Comparison of ENCODE assay signal across 9 cellular contexts in the genomic region with DNA sequence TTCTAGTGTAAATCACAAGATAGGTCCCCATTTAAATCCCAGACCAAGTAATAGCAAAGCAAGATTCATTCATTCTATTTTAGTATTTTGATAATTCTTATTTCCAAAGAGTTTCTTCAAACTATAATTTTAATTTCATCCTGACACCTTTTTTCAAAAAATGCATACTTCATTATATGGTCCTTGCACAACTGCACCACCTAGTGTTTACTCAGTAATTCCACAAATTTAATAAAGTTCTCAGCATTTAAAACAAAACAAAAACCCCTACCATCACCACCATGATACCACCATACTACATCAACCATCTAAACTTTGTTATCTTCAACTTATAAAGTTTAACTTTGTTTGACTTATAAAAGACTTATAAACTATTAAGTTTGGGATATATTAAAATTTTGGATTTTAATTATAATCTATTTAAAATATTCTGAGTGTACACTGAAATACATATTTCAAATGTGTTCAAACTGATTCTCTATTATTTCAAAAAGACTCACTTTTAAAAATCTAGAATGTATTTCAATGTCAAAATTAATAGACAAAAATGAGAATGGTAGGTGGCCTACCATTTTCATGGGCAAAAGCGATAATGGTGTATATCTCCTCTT. TPM values are rescaled to one million over a fixed set of nuclear protein-coding genes. Genes with fewer than 3 reads are reported as not detected.
DNase-seq lines count a peak whose midpoint lies in the region; ATAC-seq, FAIRE-seq and TF ChIP-seq lines count a peak whose summit lies in the region.
"Had no signal": no experiment of that assay in that cellular context is flagged by ENCODE, and none has a peak within 500 bp of the region (broad histone marks: within the 10 kb centered on the region; RNA-seq: fewer than 3 reads in every experiment).

No MANE protein-coding gene starts in this region.

- FAIRE-seq in RCC 7860 (lab: Jason Lieb, UNC), result peak; percentile 84

- in situ Hi-C loops in GM13976 (cut with MboI; ENCODE audit: low sequenced_read_pairs, unreplicated experiment), result no loop called here

- H3K27ac Mint-ChIP-seq in activated naive CD8-positive, alpha-beta T cell treated with anti-CD3 and anti-CD28 coated beads, Interleukin-2, amount 50 U/mL, for 24 hours, result no peak overlapping the region
- H3K27ac Mint-ChIP-seq: T-helper 1 cell treated with Interleukin-12 subunit alpha and Interleukin-12 subunit beta and Interleukin-4 antibody, amounts not matched to agents 30 μg/mL and 1 μg/mL, for 36 hours had no signal

- H3K9me3 Mint-ChIP-seq in activated naive CD8-positive, alpha-beta T cell treated with anti-CD3 and anti-CD28 coated beads, Interleukin-2, amount 50 U/mL, for 24 hours, result peaks cover 9% of the 10 kb centered on the region
- H3K9me3 Mint-ChIP-seq: T-helper 1 cell treated with Interleukin-12 subunit alpha and Interleukin-12 subunit beta and Interleukin-4 antibody, amounts not matched to agents 30 μg/mL and 1 μg/mL, for 36 hours had no signal

- H3K4me3 ChIP-seq in fibroblast of villous mesenchyme (ENCODE audit: low read depth, low read length), result no peak overlapping the region

- H3K4me3 Mint-ChIP-seq in activated naive CD8-positive, alpha-beta T cell treated with anti-CD3 and anti-CD28 coated beads, Interleukin-2, amount 50 U/mL, for 24 hours, result no peak overlapping the region
- H3K4me3 Mint-ChIP-seq: T-helper 1 cell treated with Interleukin-12 subunit alpha and Interleukin-12 subunit beta and Interleukin-4 antibody, amounts not matched to agents 30 μg/mL and 1 μg/mL, for 36 hours had no signal

- H3K4me1 Mint-ChIP-seq in activated naive CD8-positive, alpha-beta T cell treated with anti-CD3 and anti-CD28 coated beads, Interleukin-2, amount 50 U/mL, for 24 hours, result no peaks in the 10 kb centered on the region

- ATAC-seq in HG03571 (IDR thresholded peaks at IDR 0.05; ENCODE audit: unreplicated experiment) (no peak), HG02884 (IDR thresholded peaks at IDR 0.05; ENCODE audit: unreplicated experiment) (no peak)
- ATAC-seq in activated naive CD8-positive, alpha-beta T cell treated with anti-CD3 and anti-CD28 coated beads, Interleukin-2, amount 50 U/mL, for 24 hours, result no peak

- peak; percentile 17 for DNase-seq in AG08395 (ENCODE audit: low spot score)
- peak; percentile 27 for DNase-seq in GM13976 (ENCODE audit: low spot score)
- DNase-seq in RCC 7860 (ENCODE audit: low spot score), result peak; percentile 29
- DNase-seq in fibroblast of villous mesenchyme (ENCODE audit: low read depth), result peak; percentile 14
- DNase-seq in activated naive CD8-positive, alpha-beta T cell treated with anti-CD3 and anti-CD28 coated beads, Interleukin-2, amount 50 U/mL, for 24 hours, result no peak
- no peak for DNase-seq in GDM1 (lab: John Stamatoyannopoulos, UW)

- H3K36me3 Mint-ChIP-seq in activated naive CD8-positive, alpha-beta T cell treated with anti-CD3 and anti-CD28 coated beads, Interleukin-2, amount 50 U/mL, for 24 hours (ENCODE audit: low read depth), result peaks cover 2% of the 10 kb centered on the region

- TF ChIP-seq CTCF in GM13976 (IDR thresholded peaks at IDR 0.05; ENCODE audit: borderline replicate concordance, control extremely low read depth, extremely low read depth, insufficient read depth, missing control alignments) (peak; percentile 26), fibroblast of villous mesenchyme (IDR thresholded peaks at IDR 0.05; ENCODE audit: insufficient read depth, low read depth, low read length) (peak; percentile 56)

- H3K27me3 Mint-ChIP-seq in activated naive CD8-positive, alpha-beta T cell treated with anti-CD3 and anti-CD28 coated beads, Interleukin-2, amount 50 U/mL, for 24 hours, result no peaks in the 10 kb centered on the region

RNA-seq across cellular contexts. Expression of a gene that starts 44.2 kb away (rescaled TPM):
- total RNA-seq in fibroblast of villous mesenchyme, result 12.6 and 14.7 TPM in 2 replicates

RNA-seq across cellular contexts. Expression of a gene that starts 44.6 kb away (rescaled TPM):
- 164 and 189 TPM in 2 replicates for total RNA-seq in fibroblast of villous mesenchyme

Comparison
In these comparisons a context has a peak if more than half of its experiments do, and no peak if none do; other contexts are left out.
1. DNase-seq: peak in AG08395 (single experiment), GM13976 (single experiment), RCC 7860 (single experiment) and fibroblast of villous mesenchyme (single experiment); none in activated naive CD8-positive, alpha-beta T cell treated with anti-CD3 and anti-CD28 coated beads, Interleukin-2, amount 50 U/mL, for 24 hours (single experiment) and GDM1 (single experiment).